Comparison of ENCODE assay signal across 8 cellular contexts in genomic region chr2:227471924-227472264, GRCh38. TPM values are rescaled to one million over a fixed set of nuclear protein-coding genes. Genes with fewer than 3 reads are reported as not detected.
DNase-seq lines count a peak whose midpoint lies in the region; ATAC-seq lines count a peak whose summit lies in the region.

A gene with protein sequence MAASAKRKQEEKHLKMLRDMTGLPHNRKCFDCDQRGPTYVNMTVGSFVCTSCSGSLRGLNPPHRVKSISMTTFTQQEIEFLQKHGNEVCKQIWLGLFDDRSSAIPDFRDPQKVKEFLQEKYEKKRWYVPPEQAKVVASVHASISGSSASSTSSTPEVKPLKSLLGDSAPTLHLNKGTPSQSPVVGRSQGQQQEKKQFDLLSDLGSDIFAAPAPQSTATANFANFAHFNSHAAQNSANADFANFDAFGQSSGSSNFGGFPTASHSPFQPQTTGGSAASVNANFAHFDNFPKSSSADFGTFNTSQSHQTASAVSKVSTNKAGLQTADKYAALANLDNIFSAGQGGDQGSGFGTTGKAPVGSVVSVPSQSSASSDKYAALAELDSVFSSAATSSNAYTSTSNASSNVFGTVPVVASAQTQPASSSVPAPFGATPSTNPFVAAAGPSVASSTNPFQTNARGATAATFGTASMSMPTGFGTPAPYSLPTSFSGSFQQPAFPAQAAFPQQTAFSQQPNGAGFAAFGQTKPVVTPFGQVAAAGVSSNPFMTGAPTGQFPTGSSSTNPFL (plus strand): TSS chr2:227472156. CDS start chr2:227472422, 266 bp downstream.

- no peaks in the 10 kb centered on the region for H3K36me3 Mint-ChIP-seq in CD4-positive, CD25-positive, alpha-beta regulatory T cell
- no peaks in the 10 kb centered on the region for H3K36me3 Mint-ChIP-seq in activated CD8-positive, alpha-beta T cell treated with anti-CD3 and anti-CD28 coated beads, Interleukin-2, amount 10 ng/mL, durations not matched to agents 7 days and 5 days (ENCODE audit: low read depth)

- peak; percentile 74 to 84 (median 83) for DNase-seq in CD4-positive, CD25-positive, alpha-beta regulatory T cell
- peak; percentile 76 for DNase-seq in NCI-H82 treated with DMSO at 0.1 percent for 48 hours (lab: John Stamatoyannopoulos, UW; ENCODE audit: unreplicated experiment)
- DNase-seq in activated CD8-positive, alpha-beta T cell treated with anti-CD3 and anti-CD28 coated beads, Interleukin-2, amount 10 ng/mL, durations not matched to agents 7 days and 5 days, result peak; percentile 86
- peak; percentile 83 for DNase-seq in effector CD4-positive, alpha-beta T cell
- DNase-seq in lung microvascular endothelial cell (ENCODE audit: low read depth in 2 of 2), result peak; percentile 85 to 86
- peak; percentile 72 to 81 (median 75) for DNase-seq in stimulated activated CD4-positive, alpha-beta T cell treated with anti-CD3 and anti-CD28 coated beads, TNF-alpha, amount 100 ng/mL, for 48 hours (ENCODE audit: low read depth in 3 of 3)

- H3K27me3 ChIP-seq in CD4-positive, CD25-positive, alpha-beta regulatory T cell (ENCODE audit: control insufficient read depth, insufficient read depth, low read length), result no peaks in the 10 kb centered on the region

- peak within 1 kb of the TSS; percentile 91 to 100 (median 96) for H3K4me3 Mint-ChIP-seq in CD4-positive, CD25-positive, alpha-beta regulatory T cell
- H3K4me3 Mint-ChIP-seq in activated CD8-positive, alpha-beta T cell treated with anti-CD3 and anti-CD28 coated beads, Interleukin-2, amount 10 ng/mL, durations not matched to agents 7 days and 5 days, result peak within 1 kb of the TSS; percentile 86

- peak within 1 kb of the TSS; percentile 85 for H3K4me3 ChIP-seq in CD4-positive, CD25-positive, alpha-beta regulatory T cell (ENCODE audit: low read depth, low read length)

- POLR2A ChIA-PET in activated CD8-positive, alpha-beta T cell treated with anti-CD3 and anti-CD28 coated beads, Interleukin-2, amount 10 ng/mL, durations not matched to agents 7 days and 5 days (lab: Charles Lee), result no interaction called here

- H3K9me3 Mint-ChIP-seq in CD4-positive, CD25-positive, alpha-beta regulatory T cell, result peaks cover 0 to 2% (median 0%) of the 10 kb centered on the region in 7 donors
- H3K9me3 Mint-ChIP-seq in activated CD8-positive, alpha-beta T cell treated with anti-CD3 and anti-CD28 coated beads, Interleukin-2, amount 10 ng/mL, durations not matched to agents 7 days and 5 days (ENCODE audit: insufficient read depth), result no peaks in the 10 kb centered on the region

- peak within 1 kb of the TSS; percentile 38 to 96 (median 92) for H3K27ac Mint-ChIP-seq in CD4-positive, CD25-positive, alpha-beta regulatory T cell
- peak within 1 kb of the TSS; percentile 78 for H3K27ac Mint-ChIP-seq in activated CD8-positive, alpha-beta T cell treated with anti-CD3 and anti-CD28 coated beads, Interleukin-2, amount 10 ng/mL, durations not matched to agents 7 days and 5 days

- H3K4me1 Mint-ChIP-seq in CD4-positive, CD25-positive, alpha-beta regulatory T cell, result peaks cover 32 to 54% (median 39%) of the 10 kb centered on the region in 4 donors
- H3K4me1 Mint-ChIP-seq in activated CD8-positive, alpha-beta T cell treated with anti-CD3 and anti-CD28 coated beads, Interleukin-2, amount 10 ng/mL, durations not matched to agents 7 days and 5 days (ENCODE audit: low read depth), result peaks cover 44% of the 10 kb centered on the region

- ATAC-seq in CD4-positive, CD25-positive, alpha-beta regulatory T cell (ENCODE audit: low read depth in 2 of 2), result peak; percentile 92 to 94
- peak; percentile 93 for ATAC-seq in GM19324 (IDR thresholded peaks at IDR 0.05; ENCODE audit: low FRiP score, unreplicated experiment)
- peak; percentile 87 for ATAC-seq in HG03460 (IDR thresholded peaks at IDR 0.05; ENCODE audit: unreplicated experiment)
- ATAC-seq in activated CD8-positive, alpha-beta T cell treated with anti-CD3 and anti-CD28 coated beads, Interleukin-2, amount 10 ng/mL, durations not matched to agents 7 days and 5 days, result peak; percentile 88

- no peaks in the 10 kb centered on the region for H3K9me3 ChIP-seq in CD4-positive, CD25-positive, alpha-beta regulatory T cell (ENCODE audit: control insufficient read depth in 2 of 2, low read length in 2 of 2)

- peak within 1 kb of the TSS; percentile 69 for H3K27ac ChIP-seq in CD4-positive, CD25-positive, alpha-beta regulatory T cell (ENCODE audit: insufficient read depth, low read length, poor library complexity, severe bottlenecking)

- CTCF ChIA-PET in activated CD8-positive, alpha-beta T cell treated with anti-CD3 and anti-CD28 coated beads, Interleukin-2, amount 10 ng/mL, durations not matched to agents 7 days and 5 days (lab: Charles Lee), result interaction anchor here (0.9 to 1.4 kb wide), 3 partner anchors 8 to 66 kb away, joined by 3 to 14 read pairs (median 4); no protein-coding TSS in a partner anchor

- H3K27me3 Mint-ChIP-seq in CD4-positive, CD25-positive, alpha-beta regulatory T cell, result no peaks in the 10 kb centered on the region
- no peaks in the 10 kb centered on the region for H3K27me3 Mint-ChIP-seq in activated CD8-positive, alpha-beta T cell treated with anti-CD3 and anti-CD28 coated beads, Interleukin-2, amount 10 ng/mL, durations not matched to agents 7 days and 5 days (ENCODE audit: low read depth)

- no peaks in the 10 kb centered on the region for H3K36me3 ChIP-seq in CD4-positive, CD25-positive, alpha-beta regulatory T cell (ENCODE audit: control insufficient read depth, insufficient read depth, low read length)

- H3K4me1 ChIP-seq in CD4-positive, CD25-positive, alpha-beta regulatory T cell (ENCODE audit: control insufficient read depth, insufficient read depth, low read length, poor library complexity, severe bottlenecking), result peaks cover 22% of the 10 kb centered on the region

RNA-seq across cellular contexts. Expression of the gene that starts here (rescaled TPM):
- total RNA-seq in CD4-positive, CD25-positive, alpha-beta regulatory T cell, result 64.0 TPM
- polyA plus RNA-seq in CD4-positive, CD25-positive, alpha-beta regulatory T cell, result 10 to 100 TPM; 14.9 to 28.7 (median 20.2) TPM
- 10 to 100 TPM; 65.6 to 71.2 TPM for total RNA-seq in activated CD8-positive, alpha-beta T cell treated with anti-CD3 and anti-CD28 coated beads, Interleukin-2, amount 10 ng/mL, durations not matched to agents 7 days and 5 days
- total RNA-seq in lung microvascular endothelial cell, result 25.1 and 30.0 TPM in 2 replicates

Comparison
In these comparisons a context has a peak if more than half of its experiments do, and no peak if none do; other contexts are left out.
1. Peak in every context shown above with its lines: DNase-seq, ATAC-seq, H3K4me3 ChIP-seq and H3K27ac ChIP-seq.